In the genomic region with DNA sequence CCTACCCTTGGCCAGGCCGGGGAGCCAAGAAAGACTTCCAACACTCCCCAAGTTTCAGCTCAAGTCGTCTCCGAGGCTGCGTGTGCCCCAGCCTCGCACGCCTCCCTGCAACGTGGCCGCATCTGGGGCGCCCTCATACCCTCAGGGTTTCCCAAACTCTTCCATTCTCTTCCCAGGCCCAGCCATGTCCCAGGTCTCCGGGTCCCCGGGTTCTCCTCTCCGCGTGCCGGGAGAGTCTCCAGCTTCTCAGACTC, we compare ENCODE assay signal across 8 cellular contexts. TPM values are rescaled to one million over a fixed set of nuclear protein-coding genes. Genes with fewer than 3 reads are reported as not detected.
DNase-seq lines count a peak whose midpoint lies in the region; ATAC-seq lines count a peak whose summit lies in the region.

No MANE protein-coding gene starts in this region.

- DNase-seq in activated CD8-positive, alpha-beta memory T cell treated with anti-CD3 and anti-CD28 coated beads, Interleukin-2, amount 10 ng/mL, durations not matched to agents 7 days and 5 days = no peak
- no peak for DNase-seq in activated CD8-positive, alpha-beta memory T cell treated with anti-CD3 and anti-CD28 coated beads, Interleukin-2, amount 50 U/mL, for 48 hours
- DNase-seq in activated T-cell treated with anti-CD3 and anti-CD28 coated beads, Interleukin-2, amount 50 U/mL, for 72 hours = no peak
- peak; percentile 18 for DNase-seq in iPS-NIHi7 (ENCODE audit: extremely low spot score)
- DNase-seq in cortex of kidney (lab: John Stamatoyannopoulos, UW) = no peak
- no peak for DNase-seq in AG08395 (ENCODE audit: low spot score)

- H3K27ac ChIP-seq in thymus (ENCODE audit: low read depth) = peak overlapping the region; percentile 87

- peak overlapping the region; percentile 94 for H3K27ac Mint-ChIP-seq in activated CD8-positive, alpha-beta memory T cell treated with anti-CD3 and anti-CD28 coated beads, Interleukin-2, amount 10 ng/mL, durations not matched to agents 7 days and 5 days
- H3K27ac Mint-ChIP-seq in activated T-cell treated with anti-CD3 and anti-CD28 coated beads, Interleukin-2, amount 50 U/mL, for 72 hours = peak overlapping the region; percentile 92

- 0% methylated on average over 14 of the region's 14 CpGs for WGBS in thymus

- H3K4me1 Mint-ChIP-seq in activated CD8-positive, alpha-beta memory T cell treated with anti-CD3 and anti-CD28 coated beads, Interleukin-2, amount 10 ng/mL, durations not matched to agents 7 days and 5 days = peaks cover 21% of the 10 kb centered on the region
- H3K4me1 Mint-ChIP-seq in activated T-cell treated with anti-CD3 and anti-CD28 coated beads, Interleukin-2, amount 50 U/mL, for 72 hours (ENCODE audit: low read depth) = peaks cover 23% of the 10 kb centered on the region

- no peaks in the 10 kb centered on the region for H3K36me3 ChIP-seq in thymus (ENCODE audit: control insufficient read depth, insufficient read depth)

- CTCF ChIA-PET in activated CD8-positive, alpha-beta memory T cell treated with anti-CD3 and anti-CD28 coated beads, Interleukin-2, amount 10 ng/mL, durations not matched to agents 7 days and 5 days (lab: Charles Lee) = interaction anchor here (1.0 kb wide), 1 partner anchor 181 kb away, joined by 3 read pairs; no protein-coding TSS in a partner anchor

- peaks cover under 1% of the 10 kb centered on the region for H3K4me1 ChIP-seq in thymus (ENCODE audit: control insufficient read depth, insufficient read depth, low read length)

- H3K4me3 Mint-ChIP-seq in activated CD8-positive, alpha-beta memory T cell treated with anti-CD3 and anti-CD28 coated beads, Interleukin-2, amount 10 ng/mL, durations not matched to agents 7 days and 5 days = peak overlapping the region; percentile 91
- H3K4me3 Mint-ChIP-seq in activated T-cell treated with anti-CD3 and anti-CD28 coated beads, Interleukin-2, amount 50 U/mL, for 72 hours = peak overlapping the region; percentile 91 to 92

- peak; percentile 20 for ATAC-seq in activated CD8-positive, alpha-beta memory T cell treated with anti-CD3 and anti-CD28 coated beads, Interleukin-2, amount 10 ng/mL, durations not matched to agents 7 days and 5 days
- ATAC-seq in HG02943 (IDR thresholded peaks at IDR 0.05; ENCODE audit: low read depth, unreplicated experiment) = peak; percentile 18
- peak; percentile 30 to 31 for ATAC-seq in activated T-cell treated with anti-CD3 and anti-CD28 coated beads, Interleukin-2, amount 50 U/mL, for 72 hours (replicated peaks in 1 of 2)

- H3K4me3 ChIP-seq in thymus (ENCODE audit: low read length) = peak overlapping the region; percentile 73

- no peaks in the 10 kb centered on the region for H3K9me3 ChIP-seq in thymus (ENCODE audit: control insufficient read depth)

- no peaks in the 10 kb centered on the region for H3K27me3 Mint-ChIP-seq in activated CD8-positive, alpha-beta memory T cell treated with anti-CD3 and anti-CD28 coated beads, Interleukin-2, amount 10 ng/mL, durations not matched to agents 7 days and 5 days
- H3K27me3 Mint-ChIP-seq in activated T-cell treated with anti-CD3 and anti-CD28 coated beads, Interleukin-2, amount 50 U/mL, for 72 hours (ENCODE audit: low read depth) = peaks cover 7% of the 10 kb centered on the region

- H3K36me3 Mint-ChIP-seq in activated CD8-positive, alpha-beta memory T cell treated with anti-CD3 and anti-CD28 coated beads, Interleukin-2, amount 10 ng/mL, durations not matched to agents 7 days and 5 days = peaks cover 7% of the 10 kb centered on the region
- H3K36me3 Mint-ChIP-seq in activated T-cell treated with anti-CD3 and anti-CD28 coated beads, Interleukin-2, amount 50 U/mL, for 72 hours (ENCODE audit: insufficient read depth in 2 of 2) = no peaks in the 10 kb centered on the region

- H3K9me3 Mint-ChIP-seq in activated CD8-positive, alpha-beta memory T cell treated with anti-CD3 and anti-CD28 coated beads, Interleukin-2, amount 10 ng/mL, durations not matched to agents 7 days and 5 days (ENCODE audit: low read depth) = no peaks in the 10 kb centered on the region
- no peaks in the 10 kb centered on the region for H3K9me3 Mint-ChIP-seq in activated T-cell treated with anti-CD3 and anti-CD28 coated beads, Interleukin-2, amount 50 U/mL, for 72 hours

- no peaks in the 10 kb centered on the region for H3K27me3 ChIP-seq in thymus (ENCODE audit: control insufficient read depth, insufficient read depth)

RNA-seq across cellular contexts. Expression of a gene that starts 0.3 kb away (rescaled TPM):
- 10 to 100 TPM; 39.5 to 49.7 TPM for total RNA-seq in activated CD8-positive, alpha-beta memory T cell treated with anti-CD3 and anti-CD28 coated beads, Interleukin-2, amount 10 ng/mL, durations not matched to agents 7 days and 5 days
- 10 to 100 TPM; 57.9 to 73.4 TPM for total RNA-seq in activated T-cell treated with anti-CD3 and anti-CD28 coated beads, Interleukin-2, amount 50 U/mL, for 72 hours
- 48.1 TPM for polyA plus RNA-seq in thymus
